26 cellular contexts compared by ENCODE assay signal in the genomic region with DNA sequence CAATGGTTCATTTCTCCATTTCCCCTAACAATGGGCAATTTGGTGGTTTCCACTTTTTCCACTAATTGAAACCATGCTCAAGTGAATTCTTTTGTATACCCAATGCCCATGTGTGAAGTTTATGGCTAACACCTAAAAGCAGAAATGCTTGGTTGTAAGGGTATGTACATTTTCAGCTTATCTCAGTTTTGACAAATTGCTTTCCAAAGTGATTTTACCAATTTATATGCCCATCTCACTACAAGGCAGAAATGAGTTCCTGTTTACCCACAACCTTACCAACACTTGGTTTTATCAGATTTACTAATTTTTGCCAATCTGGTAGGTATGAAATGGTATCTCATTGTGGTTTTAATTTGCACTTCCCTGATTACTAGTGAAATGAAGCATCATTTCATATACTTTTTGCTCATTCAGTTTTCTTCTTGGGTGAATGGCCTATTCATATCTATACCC. TPM values are rescaled to one million over a fixed set of nuclear protein-coding genes. Genes with fewer than 3 reads are reported as not detected.
DNase-seq lines count a peak whose midpoint lies in the region; ATAC-seq, FAIRE-seq and TF ChIP-seq lines count a peak whose summit lies in the region.
"Had no signal": no experiment of that assay in that cellular context is flagged by ENCODE, and none has a peak within 500 bp of the region (broad histone marks: within the 10 kb centered on the region; RNA-seq: fewer than 3 reads in every experiment).

No MANE protein-coding gene starts in this region.

- peaks cover 5% of the 10 kb centered on the region for H3K36me3 Mint-ChIP-seq in activated T-cell treated with anti-CD3 and anti-CD28 coated beads, Interleukin-2, amount 50 U/mL, for 4 hours (ENCODE audit: insufficient read depth)
- no peaks in the 10 kb centered on the region for H3K36me3 Mint-ChIP-seq in GM23338 (ENCODE audit: low read depth)

- H3K27ac Mint-ChIP-seq in GM23338: no peak overlapping the region
- H3K27ac Mint-ChIP-seq: IgD-negative memory B cell had no signal

- TF ChIP-seq CTCF in GM23338 (conservative IDR thresholded peaks at IDR 0.05; ENCODE audit: low read depth in 2 of 2): no peak

- 0 out of 2 replicates have a peak overlapping the region, but pooled peaks have one; percentile 8 for H3K4me2 ChIP-seq in GM23338

- H3K9me3 Mint-ChIP-seq in activated T-cell treated with anti-CD3 and anti-CD28 coated beads, Interleukin-2, amount 50 U/mL, for 4 hours: no peaks in the 10 kb centered on the region
- no peaks in the 10 kb centered on the region for H3K9me3 Mint-ChIP-seq in GM23338
- H3K9me3 Mint-ChIP-seq: CD8-positive, alpha-beta T cell; IgD-negative memory B cell had no signal

- H3K4me3 ChIP-seq in GM23338: no peak overlapping the region
- H3K4me3 ChIP-seq: HAP-1 had no signal

- no peaks in the 10 kb centered on the region for H3K27me3 ChIP-seq in GM23338 (ENCODE audit: insufficient read depth)

- no peak for FAIRE-seq in frontal cortex (lab: Jason Lieb, UNC)
- FAIRE-seq: A204.1 had no signal

- H3K79me2 ChIP-seq in GM23338 (replicated peaks; ENCODE audit: insufficient read depth): no peaks in the 10 kb centered on the region

- no peak overlapping the region for H3K27ac ChIP-seq in GM23338 (ENCODE audit: low read depth)

- DNase-seq in activated T-cell treated with anti-CD3 and anti-CD28 coated beads, Interleukin-2, amount 50 U/mL, for 4 hours: no peak
- DNase-seq in activated T-cell treated with anti-CD3 and anti-CD28 coated beads, Interleukin-2, amount 50 U/mL, for 1 hour: no peak
- no peak for DNase-seq in GM23338 (ENCODE audit: low spot score)
- DNase-seq in fibroblast of peridontal ligament (ENCODE audit: extremely low read depth): peak; percentile 10
- DNase-seq in stimulated activated naive CD8-positive, alpha-beta T cell treated with anti-CD3 and anti-CD28 coated beads, Interleukin-15, Interleukin-2, amounts not matched to agents 100 U/mL and 50 U/mL, for 24 hours: no peak
- DNase-seq in frontal cortex (ENCODE audit: low spot score in 2 of 2): no peak
- DNase-seq in NCI-H524 treated with DMSO at 0.1 percent for 48 hours (lab: John Stamatoyannopoulos, UW): no peak
- no peak for DNase-seq in amygdala (lab: John Stamatoyannopoulos, UW)
- DNase-seq: Calu3; CD8-positive, alpha-beta T cell; DMS53; EL; Karpas-422; NCI-H1048; NCI-H1436; NCI-H1930; NCI-H226; NCI-H524; RPMI8226; SHP77 treated with DMSO at 0.1 percent for 48 hours had no signal

- no peak overlapping the region for H3K4me3 Mint-ChIP-seq in activated T-cell treated with anti-CD3 and anti-CD28 coated beads, Interleukin-2, amount 50 U/mL, for 4 hours
- H3K4me3 Mint-ChIP-seq in GM23338: no peak overlapping the region
- H3K4me3 Mint-ChIP-seq: CD8-positive, alpha-beta T cell had no signal

- H2AFZ ChIP-seq in GM23338: no peak overlapping the region

- peaks cover 11% of the 10 kb centered on the region; the same call in 1 of the 2 replicates for H3K4me1 ChIP-seq in GM23338 (ENCODE audit: insufficient read depth)

- no peaks in the 10 kb centered on the region for H4K20me1 ChIP-seq in GM23338 (replicated peaks; ENCODE audit: insufficient read depth)

- no peaks in the 10 kb centered on the region for H3F3A ChIP-seq in GM23338 (replicated peaks; ENCODE audit: low read depth)

- ATAC-seq in activated T-cell treated with anti-CD3 and anti-CD28 coated beads, Interleukin-2, amount 50 U/mL, for 4 hours: peak; percentile 59 to 60
- no peak for ATAC-seq in GM23338
- ATAC-seq in stimulated activated naive CD8-positive, alpha-beta T cell treated with anti-CD3 and anti-CD28 coated beads, Interleukin-15, Interleukin-2, amounts not matched to agents 100 U/mL and 50 U/mL, for 24 hours: peak; percentile 63
- ATAC-seq: CD8-positive, alpha-beta T cell had no signal

- H3K4me1 Mint-ChIP-seq in activated T-cell treated with anti-CD3 and anti-CD28 coated beads, Interleukin-2, amount 50 U/mL, for 4 hours (ENCODE audit: low read depth): peaks cover 29% of the 10 kb centered on the region
- peaks cover 23% of the 10 kb centered on the region for H3K4me1 Mint-ChIP-seq in GM23338

- no peaks in the 10 kb centered on the region for H3K9me2 ChIP-seq in GM23338 (ENCODE audit: insufficient read depth)

- no peaks in the 10 kb centered on the region for H3K36me3 ChIP-seq in GM23338 (ENCODE audit: insufficient read depth)
- H3K36me3 ChIP-seq: HAP-1 had no signal

- no peaks in the 10 kb centered on the region for H3K27me3 Mint-ChIP-seq in activated T-cell treated with anti-CD3 and anti-CD28 coated beads, Interleukin-2, amount 50 U/mL, for 4 hours (ENCODE audit: low read depth)
- no peaks in the 10 kb centered on the region for H3K27me3 Mint-ChIP-seq in GM23338 (ENCODE audit: insufficient read depth, low read depth, poor library complexity)

TF ChIP-seq in GM23338, 12 proteins besides CTCF, POLR2A, EP300 and RAD21:
- TF ChIP-seq POLR2AphosphoS5 (IDR thresholded peaks at IDR 0.05; ENCODE audit: low read depth) (no peak), CREB1 (CRISPR knock-in tag; IDR thresholded peaks at IDR 0.05; ENCODE audit: low read depth) (no peak), ZNF114 (CRISPR knock-in tag; IDR thresholded peaks at IDR 0.05) (no peak)

RNA-seq across cellular contexts. Expression of a gene that starts 14.8 kb away (rescaled TPM):
- total RNA-seq in activated T-cell treated with anti-CD3 and anti-CD28 coated beads, Interleukin-2, amount 50 U/mL, for 4 hours: under 1 TPM; 0.38 to 0.69 (median 0.38) TPM
- total RNA-seq in GM23338 (2014; rRNA removed; shearing (Covaris generic)): not detected in 2 replicates
- polyA plus RNA-seq in GM23338 (2016; fragmentation: Nextera tagmentation; extraction: Ambion mirVana): 0.17 and 0.55 TPM in 2 replicates
- total RNA-seq in frontal cortex: 7.3 TPM
- total RNA-seq: Calu3, HT1080, MCF 10A had no signal
- polyA plus RNA-seq: BJ had no signal

RNA-seq across cellular contexts. Expression of a gene that starts 20.4 kb away (rescaled TPM):
- total RNA-seq in activated T-cell treated with anti-CD3 and anti-CD28 coated beads, Interleukin-2, amount 50 U/mL, for 4 hours: under 1 TPM; 0.08 to 0.27 (median 0.25) TPM
- total RNA-seq in GM23338 (2014; rRNA removed; shearing (Covaris generic)): not detected in 2 replicates
- polyA plus RNA-seq in GM23338 (2016; fragmentation: Nextera tagmentation; extraction: Ambion mirVana): 0.32 and 0.35 TPM in 2 replicates
- not detected for total RNA-seq in frontal cortex
- total RNA-seq: Calu3; CD8-positive, alpha-beta T cell; HT1080; MCF 10A had no signal
- polyA plus RNA-seq: BJ had no signal
